Comparison of ENCODE assay signal across 8 cellular contexts in genomic region chr3:138835846-138836245, GRCh38. TPM values are rescaled to one million over a fixed set of nuclear protein-coding genes. Genes with fewer than 3 reads are reported as not detected.
DNase-seq lines count a peak whose midpoint lies in the region; ATAC-seq and TF ChIP-seq lines count a peak whose summit lies in the region.
"Not testable (repeated sequence)": the region's sequence is repeated elsewhere in the genome, so short reads cannot be mapped to it uniquely, and the experiment has no call there.

No MANE protein-coding gene starts in this region.

- H3K36me3 Mint-ChIP-seq in Calu3 (ENCODE audit: insufficient read depth, unreplicated experiment): peaks cover 37% of the 10 kb centered on the region
- H3K36me3 Mint-ChIP-seq in activated CD4-positive, alpha-beta T cell treated with anti-CD3 and anti-CD28 coated beads for 36 hours (ENCODE audit: low read depth): peaks cover 15% of the 10 kb centered on the region
- not testable (repeated sequence) for H3K36me3 Mint-ChIP-seq in natural killer cell

- intact Hi-C loops in Calu3 (cut with micrococcal nuclease; ENCODE audit: unreplicated experiment) (loop anchor here (1.0 kb wide), 1 partner anchor 27 kb away; no protein-coding TSS in a partner anchor), colonic mucosa (cut with DNase I) (loop anchor here (10.0 kb wide), 1 partner anchor 241 kb away; the partner anchor contains the start of gene CEP70), natural killer cell (cut with micrococcal nuclease) (loop anchor here (2.0 kb wide), 1 partner anchor 79 kb away; no protein-coding TSS in a partner anchor), sigmoid colon (cut with DNase I) (loop anchor here (2.0 to 10.0 kb wide), 4 partner anchors 79 to 651 kb away; partner anchors contain the start of genes ARMC8 and FAIM)
- intact Hi-C loops in activated CD4-positive, alpha-beta T cell treated with anti-CD3 and anti-CD28 coated beads for 36 hours (cut with DNase I, micrococcal nuclease): loop anchor here (1.0 to 10.0 kb wide), 4 partner anchors 55 to 549 kb away; partner anchors contain the start of genes COPB2 (in 1 of the 2), FAIM (in 1 of the 2) and NME9 (in 1 of the 2)
- intact Hi-C loops in left ventricle myocardium inferior (cut with micrococcal nuclease); transverse colon (cut with DNase I; ENCODE audit: low total_unique reads): not testable (repeated sequence)

- not testable (repeated sequence) for H3K27me3 ChIP-seq in colonic mucosa; left ventricle myocardium inferior (ENCODE audit: low read depth); sigmoid colon; transverse colon

- not testable (repeated sequence) for TF ChIP-seq EP300 in sigmoid colon (IDR thresholded peaks at IDR 0.05); transverse colon (IDR thresholded peaks at IDR 0.05; ENCODE audit: low read depth)

- H3K4me3 ChIP-seq in NB4 (ENCODE audit: low read depth, low read length): peak overlapping the region; percentile 91
- H3K4me3 ChIP-seq in colonic mucosa, left ventricle myocardium inferior, sigmoid colon: not testable (repeated sequence)
- peak overlapping the region in 1 of 4 donors; percentile 90 for H3K4me3 ChIP-seq in transverse colon

- TF ChIP-seq CTCF in Calu3 (IDR thresholded peaks at IDR 0.05; ENCODE audit: unreplicated experiment); NB4 (IDR thresholded peaks at IDR 0.05; ENCODE audit: low read depth, low read length); colonic mucosa (IDR thresholded peaks at IDR 0.05); left ventricle myocardium inferior (IDR thresholded peaks at IDR 0.05; ENCODE audit: borderline replicate concordance); natural killer cell (IDR thresholded peaks at IDR 0.05); sigmoid colon (IDR thresholded peaks at IDR 0.05); transverse colon (IDR thresholded peaks at IDR 0.05): not testable (repeated sequence)

- not testable (repeated sequence) for H3K9me3 Mint-ChIP-seq in Calu3 (ENCODE audit: low read depth, unreplicated experiment); activated CD4-positive, alpha-beta T cell treated with anti-CD3 and anti-CD28 coated beads for 36 hours (ENCODE audit: low read depth); natural killer cell

- WGBS in sigmoid colon, 2 donors: 93 to 96% methylated on average over 19 of the region's 19 CpGs
- WGBS in transverse colon (ENCODE audit: low coverage in 1 of 2), 2 donors: 93 to 100% methylated on average over 2 to 19 of the region's 19 CpGs

- ATAC-seq in activated CD4-positive, alpha-beta T cell treated with anti-CD3 and anti-CD28 coated beads for 36 hours; natural killer cell: not testable (repeated sequence)

- DNase-seq in Calu3; NB4 (ENCODE audit: low read depth); activated CD4-positive, alpha-beta T cell treated with anti-CD3 and anti-CD28 coated beads for 36 hours; colonic mucosa; left ventricle myocardium inferior; natural killer cell; sigmoid colon; transverse colon: not testable (repeated sequence)

- not testable (repeated sequence) for H3K36me3 ChIP-seq in colonic mucosa, left ventricle myocardium inferior, sigmoid colon, transverse colon

- H3K9ac ChIP-seq in colonic mucosa (ENCODE audit: low read depth in 2 of 2, low read length in 2 of 2): peak overlapping the region in 1 of 2 donors; percentile 95

- peak overlapping the region; percentile 82 for H3K4me3 Mint-ChIP-seq in Calu3 (ENCODE audit: low read depth, unreplicated experiment)
- peak overlapping the region; percentile 94 for H3K4me3 Mint-ChIP-seq in activated CD4-positive, alpha-beta T cell treated with anti-CD3 and anti-CD28 coated beads for 36 hours
- not testable (repeated sequence) for H3K4me3 Mint-ChIP-seq in natural killer cell

- in situ Hi-C loops in transverse colon (cut with MboI; ENCODE audit: low pct_ligation_motif_present in 1 of 4, low pct_unique_long_range_greater_than_20kb in 1 of 4, low sequenced_read_pairs in 3 of 4): not testable (repeated sequence)

- H3K27ac Mint-ChIP-seq in Calu3 (ENCODE audit: unreplicated experiment) (peak overlapping the region; percentile 94), natural killer cell (peak overlapping the region; percentile 81 to 88)
- peak overlapping the region; percentile 63 for H3K27ac Mint-ChIP-seq in activated CD4-positive, alpha-beta T cell treated with anti-CD3 and anti-CD28 coated beads for 36 hours

- POLR2A ChIA-PET in activated CD4-positive, alpha-beta T cell treated with anti-CD3 and anti-CD28 coated beads for 36 hours (lab: Charles Lee): interaction anchor here (0.6 kb wide), 1 partner anchor 76 kb away, joined by 3 read pairs; no protein-coding TSS in a partner anchor

- H3K27ac ChIP-seq in colonic mucosa (peak overlapping the region; percentile 93), left ventricle myocardium inferior (replicated peaks) (peak overlapping the region; percentile 99), sigmoid colon (peak overlapping the region; percentile 92 to 94 (median 94)), transverse colon (peak overlapping the region; percentile 95 to 97 (median 96))

- H3K9me3 ChIP-seq in colonic mucosa; left ventricle myocardium inferior (replicated peaks); sigmoid colon; transverse colon: not testable (repeated sequence)

- H3K27me3 Mint-ChIP-seq in Calu3 (ENCODE audit: unreplicated experiment); activated CD4-positive, alpha-beta T cell treated with anti-CD3 and anti-CD28 coated beads for 36 hours; natural killer cell (ENCODE audit: low read depth in 2 of 2): not testable (repeated sequence)

- not testable (repeated sequence) for TF ChIP-seq POLR2A in NB4 (IDR thresholded peaks at IDR 0.05; ENCODE audit: extremely low read depth, insufficient read length); sigmoid colon (IDR thresholded peaks at IDR 0.05); transverse colon (IDR thresholded peaks at IDR 0.05)

- H3K4me1 ChIP-seq in colonic mucosa: not testable (repeated sequence)
- peaks cover 28% of the 10 kb centered on the region for H3K4me1 ChIP-seq in left ventricle myocardium inferior
- H3K4me1 ChIP-seq in sigmoid colon: peaks cover 0 to 20% (median 17%) of the 10 kb centered on the region in 4 donors
- H3K4me1 ChIP-seq in transverse colon: peaks cover 6 to 22% (median 15%) of the 10 kb centered on the region in 4 donors

- not testable (repeated sequence) for BruUV-seq in Calu3 (replicated peaks; lab: Mats Ljungman, UMichigan)

- CTCF ChIA-PET in Calu3 (lab: Charles Lee): interaction anchor here (2.2 kb wide), 1 partner anchor 27 kb away, joined by 6 read pairs; no protein-coding TSS in a partner anchor
- CTCF ChIA-PET in activated CD4-positive, alpha-beta T cell treated with anti-CD3 and anti-CD28 coated beads for 36 hours (lab: Charles Lee): interaction anchor here (0.6 to 0.9 kb wide), 2 partner anchors 80 to 162 kb away, joined by 3 to 4 read pairs; no protein-coding TSS in a partner anchor

- H3K4me1 Mint-ChIP-seq in Calu3 (ENCODE audit: low read depth, unreplicated experiment) (peaks cover 22% of the 10 kb centered on the region), natural killer cell (peaks cover 18% of the 10 kb centered on the region in 2 donors)
- peaks cover 28% of the 10 kb centered on the region for H3K4me1 Mint-ChIP-seq in activated CD4-positive, alpha-beta T cell treated with anti-CD3 and anti-CD28 coated beads for 36 hours

RNA-seq across cellular contexts. Expression of gene PIK3CB, which starts 1.1 kb away (rescaled TPM):
- total RNA-seq in Calu3 (2022) (52.6 and 59.3 TPM in 2 replicates), colonic mucosa (10 to 100 TPM; 43.4 to 51.5 TPM), left ventricle myocardium inferior (31.5 TPM), natural killer cell (10 to 100 TPM; 13.2 to 20.2 (median 18.0) TPM), sigmoid colon (10 to 100 TPM; 17.4 to 29.5 (median 22.2) TPM), transverse colon (10 to 100 TPM; 52.4 to 98.4 (median 76.0) TPM)
- total RNA-seq in activated CD4-positive, alpha-beta T cell treated with anti-CD3 and anti-CD28 coated beads for 36 hours: 10 to 100 TPM; 16.2 to 19.1 TPM
- polyA plus RNA-seq in sigmoid colon: 10 to 100 TPM; 18.6 to 28.9 (median 22.0) TPM
